In the genomic region with DNA sequence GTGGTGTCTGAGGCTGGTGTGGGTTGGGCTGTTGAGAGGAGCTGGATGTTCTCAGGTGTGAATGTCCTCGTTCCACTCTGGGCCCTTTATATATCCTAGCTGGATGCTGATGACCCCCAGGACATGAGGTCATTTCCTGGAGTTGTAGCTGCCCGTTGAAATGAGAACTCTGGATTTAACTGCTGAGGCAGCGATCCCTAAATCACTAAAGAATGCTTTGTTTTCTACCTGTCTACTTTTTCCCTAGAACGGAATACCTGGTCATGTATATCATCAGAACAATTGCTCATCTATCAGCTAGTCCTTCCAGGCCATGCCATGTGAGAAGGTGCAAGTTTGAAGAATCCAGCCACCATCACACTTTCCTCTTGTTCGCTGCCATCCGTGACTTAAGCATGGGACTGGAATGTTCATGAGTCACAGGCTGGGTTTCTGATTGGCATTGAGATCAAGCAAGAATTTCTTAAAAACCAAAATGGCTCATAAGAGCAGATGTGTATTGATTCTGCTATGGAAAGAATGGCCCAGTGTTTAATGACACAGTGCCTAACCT, we compare ENCODE assay signal across 13 cellular contexts. TPM values are rescaled to one million over a fixed set of nuclear protein-coding genes. Genes with fewer than 3 reads are reported as not detected.
DNase-seq lines count a peak whose midpoint lies in the region; TF ChIP-seq lines count a peak whose summit lies in the region.
"Had no signal": no experiment of that assay in that cellular context is flagged by ENCODE, and none has a peak within 500 bp of the region (broad histone marks: within the 10 kb centered on the region; RNA-seq: fewer than 3 reads in every experiment).

A gene with protein sequence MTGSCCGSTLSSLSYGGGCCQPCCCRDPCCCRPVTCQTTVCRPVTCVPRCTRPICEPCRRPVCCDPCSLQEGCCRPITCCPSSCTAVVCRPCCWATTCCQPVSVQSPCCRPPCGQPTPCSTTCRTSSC (minus strand): TSS at position 63 of the 553 bp plus-strand sequence. CDS start 64 bp downstream, outside the sequence.

- H3K4me3 Mint-ChIP-seq in osteocyte (ENCODE audit: unreplicated experiment): peak within 1 kb of the TSS; percentile 28

- H3K4me3 ChIP-seq in epithelial cell of proximal tubule (ENCODE audit: low read depth, low read length): no peak within 1 kb of the TSS
- H3K4me3 ChIP-seq: Peyer's patch had no signal

- no peaks in the 10 kb centered on the region for H3K36me3 Mint-ChIP-seq in osteocyte (ENCODE audit: unreplicated experiment)

- H3K27me3 Mint-ChIP-seq in osteocyte (ENCODE audit: unreplicated experiment): no peaks in the 10 kb centered on the region

- peaks cover 49% of the 10 kb centered on the region for H3K4me1 Mint-ChIP-seq in osteocyte (ENCODE audit: unreplicated experiment)

- H3K27ac Mint-ChIP-seq in osteocyte (ENCODE audit: unreplicated experiment): peak within 1 kb of the TSS; percentile 90

- DNase-seq in ELR (ENCODE audit: low read depth) (peak; percentile 99), RKO (ENCODE audit: low spot score) (peak; percentile 85), epithelial cell of proximal tubule (ENCODE audit: low read depth) (peak; percentile 98), osteocyte (ENCODE audit: extremely low spot score, unreplicated experiment) (no peak), mucosa of gallbladder (ENCODE audit: low spot score) (no peak), NCI-H1694 (lab: John Stamatoyannopoulos, UW) (no peak), KG1 (lab: John Stamatoyannopoulos, UW) (no peak)
- no peak for DNase-seq in activated effector memory CD4-positive, alpha-beta T cell treated with anti-CD3 and anti-CD28 coated beads, Interleukin-2, amount 50 U/mL, for 16 hours
- DNase-seq: activated CD4-positive, alpha-beta T cell treated with anti-CD3 and anti-CD28 coated beads, Interleukin-2, amount 50 U/mL, for 4 hours; DMS153; NCI-H2029 treated with DMSO at 0.1 percent for 48 hours; Peyer's patch had no signal

- TF ChIP-seq CTCF in epithelial cell of proximal tubule (conservative IDR thresholded peaks at IDR 0.05; ENCODE audit: low read depth, low read length) (no peak), osteocyte (IDR thresholded peaks at IDR 0.05) (no peak)

- H3K9me3 Mint-ChIP-seq in osteocyte (ENCODE audit: unreplicated experiment): peaks cover 6% of the 10 kb centered on the region

RNA-seq across cellular contexts. Expression of the gene that starts here (rescaled TPM):
- total RNA-seq in epithelial cell of proximal tubule (11.6 and 26.7 TPM in 2 replicates), osteocyte (not detected in 2 replicates), mucosa of gallbladder (not detected)
- total RNA-seq: frontal cortex, Peyer's patch had no signal

Comparison
In these comparisons a context has a peak if more than half of its experiments do, and no peak if none do; other contexts are left out.
1. RNA of the gene that starts here (total RNA-seq): 11.6 to 26.7 TPM in epithelial cell of proximal tubule; not detected in osteocyte and not detected in mucosa of gallbladder (single experiment); every median in the first group is over 10 times any median in the second.
2. DNase-seq: peak in ELR (single experiment), RKO (single experiment) and epithelial cell of proximal tubule (single experiment); none in osteocyte (single experiment), activated effector memory CD4-positive, alpha-beta T cell treated with anti-CD3 and anti-CD28 coated beads, Interleukin-2, amount 50 U/mL, for 16 hours (single experiment), mucosa of gallbladder (single experiment), NCI-H1694 (single experiment) and KG1 (single experiment).